8 cellular contexts compared by ENCODE assay signal in genomic region chr3:142028174-142028833, GRCh38.
DNase-seq lines count a peak whose midpoint lies in the region; ATAC-seq lines count a peak whose summit lies in the region.

No MANE protein-coding gene starts in this region.

- H3K36me3 Mint-ChIP-seq in activated T-cell treated with anti-CD3 and anti-CD28 coated beads, Interleukin-2, amount 50 U/mL, for 24 hours (ENCODE audit: low read depth) = no peaks in the 10 kb centered on the region
- peaks cover 0 to 3% of the 10 kb centered on the region in 2 donors for H3K36me3 Mint-ChIP-seq in activated T-cell treated with anti-CD3 and anti-CD28 coated beads, Interleukin-2, amount 50 U/mL, for 72 hours (ENCODE audit: insufficient read depth in 2 of 2)

- H3K4me3 Mint-ChIP-seq in activated T-cell treated with anti-CD3 and anti-CD28 coated beads, Interleukin-2, amount 50 U/mL, for 24 hours = peak overlapping the region; percentile 83
- H3K4me3 Mint-ChIP-seq in activated T-cell treated with anti-CD3 and anti-CD28 coated beads, Interleukin-2, amount 50 U/mL, for 72 hours = peak overlapping the region; percentile 89 to 96

- no peak for DNase-seq in activated T-cell treated with anti-CD3 and anti-CD28 coated beads, Interleukin-2, amount 50 U/mL, for 24 hours
- DNase-seq in activated T-cell treated with anti-CD3 and anti-CD28 coated beads, Interleukin-2, amount 50 U/mL, for 48 hours = no peak
- peak; percentile 75 for DNase-seq in NCI-H2029 treated with DMSO at 0.1 percent for 48 hours (lab: John Stamatoyannopoulos, UW)
- peak; percentile 27 to 38 for DNase-seq in activated T-cell treated with anti-CD3 and anti-CD28 coated beads, Interleukin-2, amount 50 U/mL, for 72 hours
- peak; percentile 71 for DNase-seq in glomerular endothelial cell (ENCODE audit: extremely low read depth, low read depth, low spot score)
- DNase-seq in non-pigmented ciliary epithelial cell (ENCODE audit: low read depth) = peak; percentile 57
- no peak for DNase-seq in SKM-1 (lab: John Stamatoyannopoulos, UW; ENCODE audit: unreplicated experiment)

- peak; percentile 66 for ATAC-seq in HG02571 (IDR thresholded peaks at IDR 0.05; ENCODE audit: unreplicated experiment)
- ATAC-seq in activated T-cell treated with anti-CD3 and anti-CD28 coated beads, Interleukin-2, amount 50 U/mL, for 72 hours (replicated peaks in 1 of 2) = peak; percentile 78 to 87

- no peaks in the 10 kb centered on the region for H3K9me3 Mint-ChIP-seq in activated T-cell treated with anti-CD3 and anti-CD28 coated beads, Interleukin-2, amount 50 U/mL, for 24 hours
- H3K9me3 Mint-ChIP-seq in activated T-cell treated with anti-CD3 and anti-CD28 coated beads, Interleukin-2, amount 50 U/mL, for 72 hours = no peaks in the 10 kb centered on the region

- H3K27ac Mint-ChIP-seq in activated T-cell treated with anti-CD3 and anti-CD28 coated beads, Interleukin-2, amount 50 U/mL, for 24 hours = peak overlapping the region; percentile 69
- H3K27ac Mint-ChIP-seq in activated T-cell treated with anti-CD3 and anti-CD28 coated beads, Interleukin-2, amount 50 U/mL, for 72 hours = peak overlapping the region; percentile 86

- no peaks in the 10 kb centered on the region for H3K27me3 Mint-ChIP-seq in activated T-cell treated with anti-CD3 and anti-CD28 coated beads, Interleukin-2, amount 50 U/mL, for 24 hours
- no peaks in the 10 kb centered on the region for H3K27me3 Mint-ChIP-seq in activated T-cell treated with anti-CD3 and anti-CD28 coated beads, Interleukin-2, amount 50 U/mL, for 72 hours (ENCODE audit: low read depth)

- peaks cover 32% of the 10 kb centered on the region for H3K4me1 Mint-ChIP-seq in activated T-cell treated with anti-CD3 and anti-CD28 coated beads, Interleukin-2, amount 50 U/mL, for 24 hours (ENCODE audit: low read depth)
- H3K4me1 Mint-ChIP-seq in activated T-cell treated with anti-CD3 and anti-CD28 coated beads, Interleukin-2, amount 50 U/mL, for 72 hours (ENCODE audit: low read depth) = peaks cover 16% of the 10 kb centered on the region

Comparison
In these comparisons a context has a peak if more than half of its experiments do, and no peak if none do; other contexts are left out.
1. DNase-seq: peak in NCI-H2029 treated with DMSO at 0.1 percent for 48 hours (single experiment), activated T-cell treated with anti-CD3 and anti-CD28 coated beads, Interleukin-2, amount 50 U/mL, for 72 hours (2 of 2), glomerular endothelial cell (single experiment) and non-pigmented ciliary epithelial cell (single experiment); none in activated T-cell treated with anti-CD3 and anti-CD28 coated beads, Interleukin-2, amount 50 U/mL, for 24 hours (single experiment), activated T-cell treated with anti-CD3 and anti-CD28 coated beads, Interleukin-2, amount 50 U/mL, for 48 hours (0 of 2) and SKM-1 (single experiment).